ENCODE assay signal across 1 cellular context in the genomic region with DNA sequence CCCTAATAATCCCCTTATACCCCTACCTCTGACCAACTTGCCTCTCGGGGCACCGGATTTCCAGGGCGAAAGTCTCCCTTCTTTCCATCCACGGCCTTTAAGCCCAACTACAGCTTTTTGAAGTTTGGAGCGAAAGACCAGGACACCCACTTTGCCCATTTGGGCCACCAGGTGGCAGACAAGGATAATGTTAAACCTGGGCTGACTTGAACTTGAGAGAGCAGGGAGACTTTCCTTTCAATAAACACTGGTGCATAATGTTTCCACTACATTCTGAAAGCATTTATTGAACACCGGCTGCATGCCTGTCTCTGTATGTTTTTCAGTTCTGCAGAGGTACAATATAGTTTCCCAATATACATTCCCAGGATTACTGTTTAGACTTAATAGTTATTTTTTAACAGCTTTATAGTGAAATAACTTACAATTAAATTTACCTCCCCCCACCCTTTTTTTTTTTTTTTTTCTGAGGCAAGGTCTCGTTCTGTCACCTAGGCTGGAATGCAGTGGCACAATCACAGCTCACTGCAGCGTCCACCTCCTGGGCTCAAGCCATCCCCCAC.
TF ChIP-seq lines count a peak whose summit lies in the region.

No MANE protein-coding gene starts in this region.

TF ChIP-seq in HepG2, 621 proteins besides CTCF, POLR2A, EP300 and RAD21 (continued from another document and continues in another):
- TF ChIP-seq THAP7 (CRISPR knock-in tag; IDR thresholded peaks at IDR 0.05) (no peak), ZNF564 (CRISPR knock-in tag; IDR thresholded peaks at IDR 0.05) (no peak), THAP11 (CRISPR knock-in tag; IDR thresholded peaks at IDR 0.05) (peak; percentile 65), ZNF781 (CRISPR knock-in tag; IDR thresholded peaks at IDR 0.05; ENCODE audit: borderline replicate concordance, not compliant biosample characterization) (peak; percentile 17), MYPOP (CRISPR knock-in tag; IDR thresholded peaks at IDR 0.05) (peak; percentile 35; the same call in 1 of the 2 replicates), ZNF792 (CRISPR knock-in tag; IDR thresholded peaks at IDR 0.05) (peak; percentile 59; the same call in 1 of the 2 replicates), ZBTB3 (CRISPR knock-in tag; IDR thresholded peaks at IDR 0.05; ENCODE audit: borderline replicate concordance, low read depth) (no peak), ARNT (IDR thresholded peaks at IDR 0.05) (no peak), CREB1 (IDR thresholded peaks at IDR 0.05) (no peak), CREB1 (CRISPR knock-in tag; IDR thresholded peaks at IDR 0.05) (no peak), GPN1 (CRISPR knock-in tag; IDR thresholded peaks at IDR 0.05; ENCODE audit: borderline replicate concordance) (no peak), HMG20A (CRISPR knock-in tag; IDR thresholded peaks at IDR 0.05; ENCODE audit: borderline replicate concordance) (peak; percentile 33; the same call in 1 of the 2 replicates), KDM2A (CRISPR knock-in tag; IDR thresholded peaks at IDR 0.05; ENCODE audit: borderline replicate concordance, low read depth) (peak; percentile 48; the same call in 1 of the 2 replicates), SP1 (IDR thresholded peaks at IDR 0.05) (no peak), SP1 (CRISPR knock-in tag; IDR thresholded peaks at IDR 0.05) (no peak), SRF (IDR thresholded peaks at IDR 0.05; ENCODE audit: low read depth, low read length) (no peak), ZNF331 (CRISPR knock-in tag; IDR thresholded peaks at IDR 0.05) (peak; percentile 78), SRSF1 (optimal IDR thresholded peaks at IDR 0.05; ENCODE audit: low read depth, low read length) (no peak), MTF2 (CRISPR knock-in tag; IDR thresholded peaks at IDR 0.05; ENCODE audit: borderline replicate concordance) (no peak), SOX6 (IDR thresholded peaks at IDR 0.05) (no peak), SOX6 (CRISPR knock-in tag; IDR thresholded peaks at IDR 0.05) (0 out of 2 replicates have a peak, but pooled peaks have one; percentile 18), HDAC1 (CRISPR knock-in tag; IDR thresholded peaks at IDR 0.05) (peak; percentile 44; the same call in 1 of the 2 replicates), SP4 (CRISPR knock-in tag; IDR thresholded peaks at IDR 0.05) (no peak; the same call in 1 of the 2 replicates), THRA (CRISPR knock-in tag; IDR thresholded peaks at IDR 0.05; ENCODE audit: borderline replicate concordance) (peak; percentile 58; the same call in 1 of the 2 replicates), ZNF550 (CRISPR knock-in tag; IDR thresholded peaks at IDR 0.05; ENCODE audit: borderline replicate concordance) (no peak), TAF1 (CRISPR knock-in tag; IDR thresholded peaks at IDR 0.05) (no peak), SAP130 (CRISPR knock-in tag; IDR thresholded peaks at IDR 0.05; ENCODE audit: low read depth) (peak; percentile 69), ZNF335 (CRISPR knock-in tag; IDR thresholded peaks at IDR 0.05) (no peak), ZNF230 (CRISPR knock-in tag; IDR thresholded peaks at IDR 0.05) (no peak), NKX3-1 (CRISPR knock-in tag; IDR thresholded peaks at IDR 0.05) (no peak), ZFP36L2 (CRISPR knock-in tag; IDR thresholded peaks at IDR 0.05) (no peak), NPAS2 (CRISPR knock-in tag; IDR thresholded peaks at IDR 0.05; ENCODE audit: borderline replicate concordance) (no peak), ELF4 (CRISPR knock-in tag; IDR thresholded peaks at IDR 0.05; ENCODE audit: borderline replicate concordance) (no peak), ZNF143 (CRISPR knock-in tag; IDR thresholded peaks at IDR 0.05) (no peak), ZNF883 (CRISPR knock-in tag; IDR thresholded peaks at IDR 0.05; ENCODE audit: not compliant biosample characterization) (no peak), ZNF33A (CRISPR knock-in tag; IDR thresholded peaks at IDR 0.05; ENCODE audit: borderline replicate concordance) (no peak), PCBP2 (optimal IDR thresholded peaks at IDR 0.05; ENCODE audit: low read depth, low read length, poor library complexity, severe bottlenecking) (no peak), ZNF644 (CRISPR knock-in tag; IDR thresholded peaks at IDR 0.05; ENCODE audit: low read depth) (no peak), ZNF318 (CRISPR knock-in tag; IDR thresholded peaks at IDR 0.05) (no peak), SMAD3 (CRISPR knock-in tag; IDR thresholded peaks at IDR 0.05) (peak; percentile 68; the same call in 1 of the 2 replicates), TOE1 (CRISPR knock-in tag; IDR thresholded peaks at IDR 0.05) (no peak), ZNF503 (CRISPR knock-in tag; IDR thresholded peaks at IDR 0.05) (no peak), MBD4 (IDR thresholded peaks at IDR 0.05; ENCODE audit: borderline replicate concordance, low read length) (no peak), TCF7 (IDR thresholded peaks at IDR 0.05; ENCODE audit: low read depth) (no peak), AKAP8 (CRISPR knock-in tag; IDR thresholded peaks at IDR 0.05) (no peak), MIER2 (CRISPR knock-in tag; IDR thresholded peaks at IDR 0.05) (peak; percentile 71; the same call in 1 of the 2 replicates), KLF9 (CRISPR knock-in tag; IDR thresholded peaks at IDR 0.05; ENCODE audit: low read depth) (peak; percentile 52; the same call in 1 of the 2 replicates), TMF1 (CRISPR knock-in tag; IDR thresholded peaks at IDR 0.05; ENCODE audit: low read depth) (no peak), ZNF790 (CRISPR knock-in tag; IDR thresholded peaks at IDR 0.05; ENCODE audit: borderline replicate concordance) (no peak), NFYB (CRISPR knock-in tag; IDR thresholded peaks at IDR 0.05) (0 out of 2 replicates have a peak, but pooled peaks have one; percentile 31), SALL1 (CRISPR knock-in tag; IDR thresholded peaks at IDR 0.05) (no peak; the same call in 1 of the 2 replicates), STAG1 (CRISPR knock-in tag; IDR thresholded peaks at IDR 0.05) (peak; percentile 95), ZNF558 (CRISPR knock-in tag; IDR thresholded peaks at IDR 0.05; ENCODE audit: borderline replicate concordance) (0 out of 2 replicates have a peak, but pooled peaks have one; percentile 35), ZNF546 (CRISPR knock-in tag; conservative IDR thresholded peaks at IDR 0.05) (no peak), ZNF33B (CRISPR knock-in tag; IDR thresholded peaks at IDR 0.05) (no peak), ZNF24 (IDR thresholded peaks at IDR 0.05) (0 out of 2 replicates have a peak, but pooled peaks have one; percentile 46), SIX1 (CRISPR knock-in tag; IDR thresholded peaks at IDR 0.05; ENCODE audit: borderline replicate concordance) (no peak), ZNF343 (CRISPR knock-in tag; IDR thresholded peaks at IDR 0.05) (no peak), ZKSCAN8 (CRISPR knock-in tag; IDR thresholded peaks at IDR 0.05; ENCODE audit: borderline replicate concordance) (peak; percentile 100), ZFP82 (CRISPR knock-in tag; IDR thresholded peaks at IDR 0.05; ENCODE audit: borderline replicate concordance) (no peak), TCF7L2 (IDR thresholded peaks at IDR 0.05; ENCODE audit: low read depth, low read length) (no peak), MYC (CRISPR knock-in tag; IDR thresholded peaks at IDR 0.05; ENCODE audit: borderline replicate concordance) (no peak), ZNF615 (CRISPR knock-in tag; IDR thresholded peaks at IDR 0.05; ENCODE audit: borderline replicate concordance) (no peak), RCOR2 (CRISPR knock-in tag; IDR thresholded peaks at IDR 0.05) (peak; percentile 66; the same call in 1 of the 2 replicates)
- TF ChIP-seq, protein P1, sequence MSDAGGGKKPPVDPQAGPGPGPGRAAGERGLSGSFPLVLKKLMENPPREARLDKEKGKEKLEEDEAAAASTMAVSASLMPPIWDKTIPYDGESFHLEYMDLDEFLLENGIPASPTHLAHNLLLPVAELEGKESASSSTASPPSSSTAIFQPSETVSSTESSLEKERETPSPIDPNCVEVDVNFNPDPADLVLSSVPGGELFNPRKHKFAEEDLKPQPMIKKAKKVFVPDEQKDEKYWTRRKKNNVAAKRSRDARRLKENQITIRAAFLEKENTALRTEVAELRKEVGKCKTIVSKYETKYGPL (CRISPR knock-in tag; IDR thresholded peaks at IDR 0.05): no peak
